ENCODE assay signal across 13 cellular contexts in the genomic region with DNA sequence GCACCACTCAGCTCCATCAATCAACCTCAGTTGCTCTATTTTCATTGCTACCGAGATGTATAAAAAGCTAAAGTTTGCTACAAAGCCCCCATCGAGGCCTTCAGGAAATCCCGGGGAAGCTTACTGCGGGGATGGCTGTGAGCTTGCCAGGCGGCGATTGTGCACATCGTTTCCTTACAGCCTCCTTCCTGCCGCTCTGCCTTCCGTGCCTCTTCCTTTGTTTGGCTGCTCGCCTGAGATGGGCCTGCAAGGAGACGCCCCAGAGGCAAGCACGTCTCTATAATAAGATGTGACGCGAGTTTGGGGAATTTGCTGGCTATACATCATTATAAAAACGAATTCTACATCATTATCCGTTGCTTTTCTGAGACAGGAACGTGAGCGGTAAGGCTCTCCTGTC. TPM values are rescaled to one million over a fixed set of nuclear protein-coding genes. Genes with fewer than 3 reads are reported as not detected.
"Had no signal": no experiment of that assay in that cellular context is flagged by ENCODE, and none has a peak within 500 bp of the region (broad histone marks: within the 10 kb centered on the region; RNA-seq: fewer than 3 reads in every experiment).

No MANE protein-coding gene starts in this region.

- H3K9me3 Mint-ChIP-seq: activated CD4-positive, alpha-beta T cell treated with anti-CD3 and anti-CD28 coated beads, Interleukin-2, amount 10 ng/mL, durations not matched to agents 24 days and 14 days; activated T-cell treated with anti-CD3 and anti-CD28 coated beads, Interleukin-2, amount 50 U/mL, for 72 hours; stimulated activated memory B cell treated with anti-CD40 and anti-IgM and Interleukin-4, amounts not matched to agents 10 μg/mL and 1 μg/mL and 100 μg/mL, for 72 hours had no signal

- H3K4me3 Mint-ChIP-seq: activated CD4-positive, alpha-beta T cell treated with anti-CD3 and anti-CD28 coated beads, Interleukin-2, amount 10 ng/mL, durations not matched to agents 24 days and 14 days; activated naive CD8-positive, alpha-beta T cell; activated T-cell treated with anti-CD3 and anti-CD28 coated beads, Interleukin-2, amount 50 U/mL, for 72 hours; stimulated activated memory B cell treated with anti-CD40 and anti-IgM and Interleukin-4, amounts not matched to agents 10 μg/mL and 1 μg/mL and 100 μg/mL, for 72 hours had no signal

- H3K27me3 Mint-ChIP-seq: stimulated activated memory B cell treated with anti-CD40 and anti-IgM and Interleukin-4, amounts not matched to agents 10 μg/mL and 1 μg/mL and 100 μg/mL, for 72 hours had no signal

- ATAC-seq: activated T-cell treated with anti-CD3 and anti-CD28 coated beads, Interleukin-2, amount 50 U/mL, for 72 hours; left lobe of liver; stimulated activated memory B cell treated with anti-CD40 and anti-IgM and Interleukin-4, amounts not matched to agents 10 μg/mL and 1 μg/mL and 100 μg/mL, for 72 hours had no signal

- H3K27ac Mint-ChIP-seq: activated CD4-positive, alpha-beta T cell treated with anti-CD3 and anti-CD28 coated beads, Interleukin-2, amount 10 ng/mL, durations not matched to agents 24 days and 14 days; activated naive CD8-positive, alpha-beta T cell; activated T-cell treated with anti-CD3 and anti-CD28 coated beads, Interleukin-2, amount 50 U/mL, for 72 hours; stimulated activated memory B cell treated with anti-CD40 and anti-IgM and Interleukin-4, amounts not matched to agents 10 μg/mL and 1 μg/mL and 100 μg/mL, for 72 hours had no signal

- DNase-seq: activated CD4-positive, alpha-beta T cell treated with anti-CD3 and anti-CD28 coated beads, Interleukin-2, amount 10 ng/mL, durations not matched to agents 24 days and 14 days; activated CD4-positive, CD25-positive, alpha-beta regulatory T cell; activated CD8-positive, alpha-beta memory T cell treated with anti-CD3 and anti-CD28 coated beads, Interleukin-2, amount 50 U/mL, for 48 hours; activated gamma-delta T cell treated with Interleukin-2 at 50 U/mL for 16 hours; activated T-cell treated with anti-CD3 and anti-CD28 coated beads, Interleukin-2, amount 50 U/mL, for 72 hours; amniotic stem cell; cortex of kidney; effector CD8-positive, alpha-beta T cell; T-helper 2 cell had no signal

- H3K36me3 Mint-ChIP-seq: activated naive CD8-positive, alpha-beta T cell; stimulated activated memory B cell treated with anti-CD40 and anti-IgM and Interleukin-4, amounts not matched to agents 10 μg/mL and 1 μg/mL and 100 μg/mL, for 72 hours had no signal

RNA-seq across cellular contexts. Expression of a gene that starts 41.6 kb away (rescaled TPM):
- polyA plus RNA-seq: fibroblast of lung had no signal
